In genomic region chr5:171420429-171421231, GRCh38 we compare ENCODE assay signal across 8 cellular contexts. TPM values are rescaled to one million over a fixed set of nuclear protein-coding genes. Genes with fewer than 3 reads are reported as not detected.
DNase-seq lines count a peak whose midpoint lies in the region; ATAC-seq and TF ChIP-seq lines count a peak whose summit lies in the region.

No MANE protein-coding gene starts in this region.

- DNase-seq in A673 (ENCODE audit: low spot score) (peak; percentile 54), astrocyte of the spinal cord (ENCODE audit: low read depth, low spot score) (peak; percentile 82), sigmoid colon (peak; percentile 90), NCI-H1048 (lab: John Stamatoyannopoulos, UW) (no peak), activated gamma-delta T cell treated with Interleukin-2 at 50 U/mL for 16 hours (no peak)

- in situ Hi-C loops in astrocyte of the spinal cord (cut with HindIII; ENCODE audit: low sequenced_read_pairs): no loop called here

- no peak for TF ChIP-seq POLR2A in sigmoid colon (IDR thresholded peaks at IDR 0.05)

- 1 to 2% methylated on average over 65 of the region's 65 CpGs for WGBS in sigmoid colon, 2 donors

- intact Hi-C loops in A673 (cut with micrococcal nuclease; ENCODE audit: unreplicated experiment): loop anchor here (10.0 kb wide), 1 partner anchor 204 kb away; no protein-coding TSS in a partner anchor
- intact Hi-C loops in sigmoid colon (cut with DNase I): loop anchor here (10.0 kb wide), 1 partner anchor 184 kb away; no protein-coding TSS in a partner anchor

- TF ChIP-seq EP300 in sigmoid colon (IDR thresholded peaks at IDR 0.05): no peak

- H3K9ac ChIP-seq in HUES6 (ENCODE audit: low read length): peak overlapping the region; percentile 44

- H3K4me1 ChIP-seq in A673 (ENCODE audit: insufficient read depth, low read length, poor library complexity, severe bottlenecking) (peaks cover 8% of the 10 kb centered on the region), HUES6 (ENCODE audit: control insufficient read depth, insufficient read depth, low read length) (peaks cover 39% of the 10 kb centered on the region), sigmoid colon (peaks cover 0 to 33% (median 31%) of the 10 kb centered on the region in 4 donors)

- H3K36me3 ChIP-seq in A673 (ENCODE audit: insufficient read depth, low read length, poor library complexity, severe bottlenecking): no peaks in the 10 kb centered on the region
- no peaks in the 10 kb centered on the region for H3K36me3 ChIP-seq in HUES6 (ENCODE audit: control insufficient read depth, insufficient read depth, low read length)
- H3K36me3 ChIP-seq in sigmoid colon: no peaks in the 10 kb centered on the region

- H3K4me3 ChIP-seq in A673 (ENCODE audit: low read depth, low read length, poor library complexity, severe bottlenecking) (peak overlapping the region; percentile 46), HUES6 (ENCODE audit: low read depth, low read length) (peak overlapping the region; percentile 79), astrocyte of the spinal cord (ENCODE audit: low read depth, low read length) (peak overlapping the region; percentile 25), iPS-18c (ENCODE audit: insufficient read depth, low read depth, low read length) (peak overlapping the region; percentile 40), sigmoid colon (peak overlapping the region in 3 of 4 donors; percentile 29 to 49 (median 45))

- CTCF ChIA-PET in A673 (lab: Charles Lee): no interaction called here

- H3K27ac ChIP-seq in A673 (ENCODE audit: low read depth, low read length, poor library complexity, severe bottlenecking): no peak overlapping the region
- no peak overlapping the region for H3K27ac ChIP-seq in HUES6 (ENCODE audit: low read depth, low read length)
- H3K27ac ChIP-seq in sigmoid colon: peak overlapping the region in 2 of 4 donors; percentile 26 to 43

- POLR2A ChIA-PET in A673 (lab: Charles Lee; ENCODE audit: low non-redundant PET): no interaction called here

- H3K27me3 ChIP-seq in A673 (replicated peaks; ENCODE audit: insufficient read depth, low read depth, low read length, poor library complexity) (peaks cover 7% of the 10 kb centered on the region), HUES6 (ENCODE audit: control insufficient read depth, insufficient read depth, low read length) (peaks cover 39% of the 10 kb centered on the region), sigmoid colon (no peaks in the 10 kb centered on the region)

- TF ChIP-seq CTCF in A673 (conservative IDR thresholded peaks at IDR 0.05; ENCODE audit: low read depth, low read length) (no peak), astrocyte of the spinal cord (IDR thresholded peaks at IDR 0.05; ENCODE audit: low read depth, low read length) (no peak), sigmoid colon (IDR thresholded peaks at IDR 0.05) (no peak)

- BruUV-seq in A673 (replicated peaks; lab: Mats Ljungman, UMichigan): no TSS peak

- ATAC-seq in HG03457 (IDR thresholded peaks at IDR 0.05; ENCODE audit: unreplicated experiment): no peak

- H3K9me3 ChIP-seq in A673 (ENCODE audit: low read depth, low read length, poor library complexity, severe bottlenecking) (no peaks in the 10 kb centered on the region), HUES6 (ENCODE audit: control insufficient read depth, insufficient read depth, low read depth, low read length) (no peaks in the 10 kb centered on the region), iPS-18c (ENCODE audit: control insufficient read depth, insufficient read depth, low read length) (no peaks in the 10 kb centered on the region), sigmoid colon (no peaks in the 10 kb centered on the region)

RNA-seq across cellular contexts. Expression of gene FGF18, which starts 1.2 kb away (rescaled TPM):
- total RNA-seq in A673 (2021): 0.90 and 1.3 TPM in 2 replicates
- total RNA-seq in sigmoid colon: 1 to 10 TPM in 1 of 4 donors, under 1 TPM in 1, not detected in 2; 0.28 to 3.0 TPM
- polyA plus RNA-seq in sigmoid colon: under 1 TPM in 2 of 3 donors, not detected in 1; 0.36 to 0.60 TPM

RNA-seq across cellular contexts. Expression of gene NPM1, which starts 33.0 kb away (rescaled TPM):
- total RNA-seq in A673 (2021): 1,854 and 1,998 TPM in 2 replicates
- 100 to 1,000 TPM; 722 to 951 (median 753) TPM for total RNA-seq in sigmoid colon
- 1,000 to 10,000 TPM; 1,270 to 2,962 (median 2,425) TPM for polyA plus RNA-seq in sigmoid colon

Comparison
In these comparisons a context has a peak if more than half of its experiments do, and no peak if none do; other contexts are left out.
1. DNase-seq: peak in A673 (single experiment), astrocyte of the spinal cord (single experiment) and sigmoid colon (single experiment); none in NCI-H1048 (single experiment) and activated gamma-delta T cell treated with Interleukin-2 at 50 U/mL for 16 hours (single experiment).
2. H3K4me3 ChIP-seq: peak in every context shown above with its lines; median percentile 79 in HUES6; 46 in A673; 45 in sigmoid colon; 40 in iPS-18c; 25 in astrocyte of the spinal cord.